Comparison of ENCODE assay signal across 8 cellular contexts in the genomic region with DNA sequence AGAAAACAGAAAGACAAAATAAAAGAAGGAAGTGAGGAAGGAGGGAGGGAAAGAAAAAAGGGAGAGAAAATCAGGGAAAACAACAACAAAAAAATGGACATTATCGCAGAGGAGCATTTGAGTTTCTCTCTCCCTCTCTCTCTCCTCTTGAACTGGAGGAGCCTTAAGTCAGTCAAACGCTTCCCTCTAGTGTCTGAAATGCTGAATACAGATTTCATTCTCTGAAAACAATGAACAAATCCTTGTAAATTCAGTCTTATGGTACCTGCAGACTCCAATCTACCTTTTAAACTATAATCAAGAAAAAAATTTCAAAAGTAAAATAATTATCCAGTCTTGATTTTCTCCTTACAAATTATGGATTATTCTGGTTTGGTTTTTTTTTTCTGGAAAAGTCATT.
DNase-seq lines count a peak whose midpoint lies in the region; ATAC-seq and TF ChIP-seq lines count a peak whose summit lies in the region.

No MANE protein-coding gene starts in this region.

- peak; percentile 21 for TF ChIP-seq CTCF in mucosa of descending colon (IDR thresholded peaks at IDR 0.05)

- DNase-seq in SHP77 (lab: John Stamatoyannopoulos, UW) (peak; percentile 3 to 9), SHP77 treated with DMSO at 0.1 percent for 48 hours (lab: John Stamatoyannopoulos, UW) (no peak), NCI-H526 (lab: John Stamatoyannopoulos, UW) (peak; percentile 25 to 46), cerebellum (ENCODE audit: low spot score) (peak; percentile 58), mucosa of descending colon (no peak), NCI-H146 (lab: John Stamatoyannopoulos, UW) (no peak), NCI-H524 treated with DMSO at 0.1 percent for 48 hours (lab: John Stamatoyannopoulos, UW) (no peak)

- peak; percentile 66 for ATAC-seq in HG02798 (IDR thresholded peaks at IDR 0.05; ENCODE audit: poor library complexity, unreplicated experiment)
- ATAC-seq in mucosa of descending colon, result peak; percentile 62

- no peaks in the 10 kb centered on the region for H3K4me1 ChIP-seq in mucosa of descending colon (ENCODE audit: low read depth)

- intact Hi-C loops in mucosa of descending colon (cut with DNase I, micrococcal nuclease), result no loop called here

- no peak overlapping the region for H3K4me3 ChIP-seq in mucosa of descending colon

- no peaks in the 10 kb centered on the region for H3K9me3 ChIP-seq in mucosa of descending colon

- H3K36me3 ChIP-seq in mucosa of descending colon (ENCODE audit: low read depth), result no peaks in the 10 kb centered on the region

Comparison
In these comparisons a context has a peak if more than half of its experiments do, and no peak if none do; other contexts are left out.
1. DNase-seq: peak in SHP77 (2 of 2), NCI-H526 (2 of 2) and cerebellum (single experiment); none in SHP77 treated with DMSO at 0.1 percent for 48 hours (single experiment), mucosa of descending colon (0 of 3), NCI-H146 (single experiment) and NCI-H524 treated with DMSO at 0.1 percent for 48 hours (single experiment).